In the genomic region with DNA sequence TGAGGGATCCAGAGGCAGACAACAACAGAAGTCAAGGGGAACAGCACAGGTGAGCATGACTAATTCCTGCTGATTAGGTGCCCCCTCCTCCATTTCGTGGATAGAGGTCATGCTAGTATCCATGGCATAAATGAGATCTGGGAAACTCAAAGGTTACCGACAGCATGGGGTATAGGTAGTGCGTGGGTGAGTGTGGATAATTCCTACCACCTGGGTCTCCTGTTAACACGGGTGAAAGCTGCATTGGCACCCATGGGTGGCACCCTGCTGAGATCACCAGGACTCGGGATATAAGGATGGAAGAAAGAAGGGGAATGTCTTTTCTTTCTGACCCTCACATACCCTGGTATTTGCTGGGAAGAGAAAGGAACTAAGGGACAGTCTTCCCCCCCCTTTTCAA, we compare ENCODE assay signal across 1 cellular context.
TF ChIP-seq lines count a peak whose summit lies in the region.

No MANE protein-coding gene starts in this region.

TF ChIP-seq in K562, 482 proteins besides CTCF, POLR2A, EP300 and RAD21 (continued from another document and continues in another):
- TF ChIP-seq, protein P1, sequence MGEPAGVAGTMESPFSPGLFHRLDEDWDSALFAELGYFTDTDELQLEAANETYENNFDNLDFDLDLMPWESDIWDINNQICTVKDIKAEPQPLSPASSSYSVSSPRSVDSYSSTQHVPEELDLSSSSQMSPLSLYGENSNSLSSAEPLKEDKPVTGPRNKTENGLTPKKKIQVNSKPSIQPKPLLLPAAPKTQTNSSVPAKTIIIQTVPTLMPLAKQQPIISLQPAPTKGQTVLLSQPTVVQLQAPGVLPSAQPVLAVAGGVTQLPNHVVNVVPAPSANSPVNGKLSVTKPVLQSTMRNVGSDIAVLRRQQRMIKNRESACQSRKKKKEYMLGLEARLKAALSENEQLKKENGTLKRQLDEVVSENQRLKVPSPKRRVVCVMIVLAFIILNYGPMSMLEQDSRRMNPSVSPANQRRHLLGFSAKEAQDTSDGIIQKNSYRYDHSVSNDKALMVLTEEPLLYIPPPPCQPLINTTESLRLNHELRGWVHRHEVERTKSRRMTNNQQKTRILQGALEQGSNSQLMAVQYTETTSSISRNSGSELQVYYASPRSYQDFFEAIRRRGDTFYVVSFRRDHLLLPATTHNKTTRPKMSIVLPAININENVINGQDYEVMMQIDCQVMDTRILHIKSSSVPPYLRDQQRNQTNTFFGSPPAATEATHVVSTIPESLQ (CRISPR knock-in tag; IDR thresholded peaks at IDR 0.05): no peak
- TF ChIP-seq SMARCA5 (IDR thresholded peaks at IDR 0.05): no peak
- TF ChIP-seq ZNF77 (CRISPR knock-in tag; IDR thresholded peaks at IDR 0.05): no peak
- TF ChIP-seq MBD2 (IDR thresholded peaks at IDR 0.05; ENCODE audit: borderline replicate concordance, low read depth): no peak
- 0 out of 2 replicates have a peak, but pooled peaks have one; percentile 42 for TF ChIP-seq ZEB2 (IDR thresholded peaks at IDR 0.05)
- TF ChIP-seq, protein P2, sequence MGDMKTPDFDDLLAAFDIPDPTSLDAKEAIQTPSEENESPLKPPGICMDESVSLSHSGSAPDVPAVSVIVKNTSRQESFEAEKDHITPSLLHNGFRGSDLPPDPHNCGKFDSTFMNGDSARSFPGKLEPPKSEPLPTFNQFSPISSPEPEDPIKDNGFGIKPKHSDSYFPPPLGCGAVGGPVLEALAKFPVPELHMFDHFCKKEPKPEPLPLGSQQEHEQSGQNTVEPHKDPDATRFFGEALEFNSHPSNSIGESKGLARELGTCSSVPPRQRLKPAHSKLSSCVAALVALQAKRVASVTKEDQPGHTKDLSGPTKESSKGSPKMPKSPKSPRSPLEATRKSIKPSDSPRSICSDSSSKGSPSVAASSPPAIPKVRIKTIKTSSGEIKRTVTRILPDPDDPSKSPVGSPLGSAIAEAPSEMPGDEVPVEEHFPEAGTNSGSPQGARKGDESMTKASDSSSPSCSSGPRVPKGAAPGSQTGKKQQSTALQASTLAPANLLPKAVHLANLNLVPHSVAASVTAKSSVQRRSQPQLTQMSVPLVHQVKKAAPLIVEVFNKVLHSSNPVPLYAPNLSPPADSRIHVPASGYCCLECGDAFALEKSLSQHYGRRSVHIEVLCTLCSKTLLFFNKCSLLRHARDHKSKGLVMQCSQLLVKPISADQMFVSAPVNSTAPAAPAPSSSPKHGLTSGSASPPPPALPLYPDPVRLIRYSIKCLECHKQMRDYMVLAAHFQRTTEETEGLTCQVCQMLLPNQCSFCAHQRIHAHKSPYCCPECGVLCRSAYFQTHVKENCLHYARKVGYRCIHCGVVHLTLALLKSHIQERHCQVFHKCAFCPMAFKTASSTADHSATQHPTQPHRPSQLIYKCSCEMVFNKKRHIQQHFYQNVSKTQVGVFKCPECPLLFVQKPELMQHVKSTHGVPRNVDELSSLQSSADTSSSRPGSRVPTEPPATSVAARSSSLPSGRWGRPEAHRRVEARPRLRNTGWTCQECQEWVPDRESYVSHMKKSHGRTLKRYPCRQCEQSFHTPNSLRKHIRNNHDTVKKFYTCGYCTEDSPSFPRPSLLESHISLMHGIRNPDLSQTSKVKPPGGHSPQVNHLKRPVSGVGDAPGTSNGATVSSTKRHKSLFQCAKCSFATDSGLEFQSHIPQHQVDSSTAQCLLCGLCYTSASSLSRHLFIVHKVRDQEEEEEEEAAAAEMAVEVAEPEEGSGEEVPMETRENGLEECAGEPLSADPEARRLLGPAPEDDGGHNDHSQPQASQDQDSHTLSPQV (IDR thresholded peaks at IDR 0.05): no peak
- TF ChIP-seq RFX7 (CRISPR knock-in tag; IDR thresholded peaks at IDR 0.05): no peak
- TF ChIP-seq ZNF707 (CRISPR knock-in tag; conservative IDR thresholded peaks at IDR 0.05): no peak
- no peak for TF ChIP-seq ZNF41 (CRISPR knock-in tag; conservative IDR thresholded peaks at IDR 0.05)
- TF ChIP-seq CCAR2 (IDR thresholded peaks at IDR 0.05; ENCODE audit: low read depth, low read length): no peak
- TF ChIP-seq HEY1 (CRISPR knock-in tag; IDR thresholded peaks at IDR 0.05; ENCODE audit: borderline replicate concordance): no peak
- no peak for TF ChIP-seq ZNF143 (CRISPR knock-in tag; IDR thresholded peaks at IDR 0.05)
- TF ChIP-seq XRCC3 (IDR thresholded peaks at IDR 0.05): peak; percentile 73; the same call in 1 of the 2 replicates
- TF ChIP-seq, protein P3, sequence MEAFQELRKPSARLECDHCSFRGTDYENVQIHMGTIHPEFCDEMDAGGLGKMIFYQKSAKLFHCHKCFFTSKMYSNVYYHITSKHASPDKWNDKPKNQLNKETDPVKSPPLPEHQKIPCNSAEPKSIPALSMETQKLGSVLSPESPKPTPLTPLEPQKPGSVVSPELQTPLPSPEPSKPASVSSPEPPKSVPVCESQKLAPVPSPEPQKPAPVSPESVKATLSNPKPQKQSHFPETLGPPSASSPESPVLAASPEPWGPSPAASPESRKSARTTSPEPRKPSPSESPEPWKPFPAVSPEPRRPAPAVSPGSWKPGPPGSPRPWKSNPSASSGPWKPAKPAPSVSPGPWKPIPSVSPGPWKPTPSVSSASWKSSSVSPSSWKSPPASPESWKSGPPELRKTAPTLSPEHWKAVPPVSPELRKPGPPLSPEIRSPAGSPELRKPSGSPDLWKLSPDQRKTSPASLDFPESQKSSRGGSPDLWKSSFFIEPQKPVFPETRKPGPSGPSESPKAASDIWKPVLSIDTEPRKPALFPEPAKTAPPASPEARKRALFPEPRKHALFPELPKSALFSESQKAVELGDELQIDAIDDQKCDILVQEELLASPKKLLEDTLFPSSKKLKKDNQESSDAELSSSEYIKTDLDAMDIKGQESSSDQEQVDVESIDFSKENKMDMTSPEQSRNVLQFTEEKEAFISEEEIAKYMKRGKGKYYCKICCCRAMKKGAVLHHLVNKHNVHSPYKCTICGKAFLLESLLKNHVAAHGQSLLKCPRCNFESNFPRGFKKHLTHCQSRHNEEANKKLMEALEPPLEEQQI (IDR thresholded peaks at IDR 0.05): peak; percentile 62; the same call in 1 of the 2 replicates
- TF ChIP-seq ZNF561 (CRISPR knock-in tag; conservative IDR thresholded peaks at IDR 0.05): no peak
- TF ChIP-seq SRF (CRISPR knock-in tag; IDR thresholded peaks at IDR 0.05): no peak
- peak; percentile 46 for TF ChIP-seq ZFP36 (IDR thresholded peaks at IDR 0.05; ENCODE audit: low read depth, low read length, partially characterized antibody)
- peak; percentile 6 to 74; a peak in 1 of 4 replicates for TF ChIP-seq TRIM24 (IDR thresholded peaks at IDR 0.05)
- no peak for TF ChIP-seq FOSL1 (tag; conservative IDR thresholded peaks at IDR 0.05)
- TF ChIP-seq HIVEP1 (CRISPR knock-in tag; IDR thresholded peaks at IDR 0.05): no peak
- TF ChIP-seq, protein P4, sequence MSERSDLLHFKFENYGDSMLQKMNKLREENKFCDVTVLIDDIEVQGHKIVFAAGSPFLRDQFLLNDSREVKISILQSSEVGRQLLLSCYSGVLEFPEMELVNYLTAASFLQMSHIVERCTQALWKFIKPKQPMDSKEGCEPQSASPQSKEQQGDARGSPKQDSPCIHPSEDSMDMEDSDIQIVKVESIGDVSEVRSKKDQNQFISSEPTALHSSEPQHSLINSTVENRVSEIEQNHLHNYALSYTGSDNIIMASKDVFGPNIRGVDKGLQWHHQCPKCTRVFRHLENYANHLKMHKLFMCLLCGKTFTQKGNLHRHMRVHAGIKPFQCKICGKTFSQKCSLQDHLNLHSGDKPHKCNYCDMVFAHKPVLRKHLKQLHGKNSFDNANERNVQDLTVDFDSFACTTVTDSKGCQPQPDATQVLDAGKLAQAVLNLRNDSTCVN (CRISPR knock-in tag; IDR thresholded peaks at IDR 0.05): no peak
- TF ChIP-seq GATAD2A (IDR thresholded peaks at IDR 0.05): no peak
- TF ChIP-seq, protein P5, sequence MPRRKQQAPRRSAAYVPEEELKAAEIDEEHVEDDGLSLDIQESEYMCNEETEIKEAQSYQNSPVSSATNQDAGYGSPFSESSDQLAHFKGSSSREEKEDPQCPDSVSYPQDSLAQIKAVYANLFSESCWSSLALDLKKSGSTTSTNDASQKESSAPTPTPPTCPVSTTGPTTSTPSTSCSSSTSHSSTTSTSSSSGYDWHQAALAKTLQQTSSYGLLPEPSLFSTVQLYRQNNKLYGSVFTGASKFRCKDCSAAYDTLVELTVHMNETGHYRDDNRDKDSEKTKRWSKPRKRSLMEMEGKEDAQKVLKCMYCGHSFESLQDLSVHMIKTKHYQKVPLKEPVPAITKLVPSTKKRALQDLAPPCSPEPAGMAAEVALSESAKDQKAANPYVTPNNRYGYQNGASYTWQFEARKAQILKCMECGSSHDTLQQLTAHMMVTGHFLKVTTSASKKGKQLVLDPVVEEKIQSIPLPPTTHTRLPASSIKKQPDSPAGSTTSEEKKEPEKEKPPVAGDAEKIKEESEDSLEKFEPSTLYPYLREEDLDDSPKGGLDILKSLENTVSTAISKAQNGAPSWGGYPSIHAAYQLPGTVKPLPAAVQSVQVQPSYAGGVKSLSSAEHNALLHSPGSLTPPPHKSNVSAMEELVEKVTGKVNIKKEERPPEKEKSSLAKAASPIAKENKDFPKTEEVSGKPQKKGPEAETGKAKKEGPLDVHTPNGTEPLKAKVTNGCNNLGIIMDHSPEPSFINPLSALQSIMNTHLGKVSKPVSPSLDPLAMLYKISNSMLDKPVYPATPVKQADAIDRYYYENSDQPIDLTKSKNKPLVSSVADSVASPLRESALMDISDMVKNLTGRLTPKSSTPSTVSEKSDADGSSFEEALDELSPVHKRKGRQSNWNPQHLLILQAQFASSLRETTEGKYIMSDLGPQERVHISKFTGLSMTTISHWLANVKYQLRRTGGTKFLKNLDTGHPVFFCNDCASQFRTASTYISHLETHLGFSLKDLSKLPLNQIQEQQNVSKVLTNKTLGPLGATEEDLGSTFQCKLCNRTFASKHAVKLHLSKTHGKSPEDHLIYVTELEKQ (CRISPR knock-in tag; IDR thresholded peaks at IDR 0.05): no peak
- TF ChIP-seq XRCC5 (IDR thresholded peaks at IDR 0.05; ENCODE audit: low read depth, low read length): no peak
- no peak for TF ChIP-seq OTX1 (CRISPR knock-in tag; IDR thresholded peaks at IDR 0.05)
- no peak for TF ChIP-seq PTBP1 (IDR thresholded peaks at IDR 0.05; ENCODE audit: low read depth, low read length)
- TF ChIP-seq, protein P6, sequence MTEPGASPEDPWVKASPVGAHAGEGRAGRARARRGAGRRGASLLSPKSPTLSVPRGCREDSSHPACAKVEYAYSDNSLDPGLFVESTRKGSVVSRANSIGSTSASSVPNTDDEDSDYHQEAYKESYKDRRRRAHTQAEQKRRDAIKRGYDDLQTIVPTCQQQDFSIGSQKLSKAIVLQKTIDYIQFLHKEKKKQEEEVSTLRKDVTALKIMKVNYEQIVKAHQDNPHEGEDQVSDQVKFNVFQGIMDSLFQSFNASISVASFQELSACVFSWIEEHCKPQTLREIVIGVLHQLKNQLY (CRISPR knock-in tag; conservative IDR thresholded peaks at IDR 0.05): no peak
- TF ChIP-seq RBM25 (IDR thresholded peaks at IDR 0.05; ENCODE audit: low read depth, low read length, severe bottlenecking): no peak
- TF ChIP-seq, protein P7, sequence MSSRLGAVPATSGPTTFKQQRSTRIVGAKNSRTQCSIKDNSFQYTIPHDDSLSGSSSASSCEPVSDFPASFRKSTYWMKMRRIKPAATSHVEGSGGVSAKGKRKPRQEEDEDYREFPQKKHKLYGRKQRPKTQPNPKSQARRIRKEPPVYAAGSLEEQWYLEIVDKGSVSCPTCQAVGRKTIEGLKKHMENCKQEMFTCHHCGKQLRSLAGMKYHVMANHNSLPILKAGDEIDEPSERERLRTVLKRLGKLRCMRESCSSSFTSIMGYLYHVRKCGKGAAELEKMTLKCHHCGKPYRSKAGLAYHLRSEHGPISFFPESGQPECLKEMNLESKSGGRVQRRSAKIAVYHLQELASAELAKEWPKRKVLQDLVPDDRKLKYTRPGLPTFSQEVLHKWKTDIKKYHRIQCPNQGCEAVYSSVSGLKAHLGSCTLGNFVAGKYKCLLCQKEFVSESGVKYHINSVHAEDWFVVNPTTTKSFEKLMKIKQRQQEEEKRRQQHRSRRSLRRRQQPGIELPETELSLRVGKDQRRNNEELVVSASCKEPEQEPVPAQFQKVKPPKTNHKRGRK (tag; IDR thresholded peaks at IDR 0.05): no peak
- TF ChIP-seq KDM5B (IDR thresholded peaks at IDR 0.05; ENCODE audit: insufficient replicate concordance, low read depth, low read length): no peak
- TF ChIP-seq, protein P8, sequence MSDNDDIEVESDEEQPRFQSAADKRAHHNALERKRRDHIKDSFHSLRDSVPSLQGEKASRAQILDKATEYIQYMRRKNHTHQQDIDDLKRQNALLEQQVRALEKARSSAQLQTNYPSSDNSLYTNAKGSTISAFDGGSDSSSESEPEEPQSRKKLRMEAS (CRISPR knock-in tag; IDR thresholded peaks at IDR 0.05): no peak
- TF ChIP-seq, protein P9, sequence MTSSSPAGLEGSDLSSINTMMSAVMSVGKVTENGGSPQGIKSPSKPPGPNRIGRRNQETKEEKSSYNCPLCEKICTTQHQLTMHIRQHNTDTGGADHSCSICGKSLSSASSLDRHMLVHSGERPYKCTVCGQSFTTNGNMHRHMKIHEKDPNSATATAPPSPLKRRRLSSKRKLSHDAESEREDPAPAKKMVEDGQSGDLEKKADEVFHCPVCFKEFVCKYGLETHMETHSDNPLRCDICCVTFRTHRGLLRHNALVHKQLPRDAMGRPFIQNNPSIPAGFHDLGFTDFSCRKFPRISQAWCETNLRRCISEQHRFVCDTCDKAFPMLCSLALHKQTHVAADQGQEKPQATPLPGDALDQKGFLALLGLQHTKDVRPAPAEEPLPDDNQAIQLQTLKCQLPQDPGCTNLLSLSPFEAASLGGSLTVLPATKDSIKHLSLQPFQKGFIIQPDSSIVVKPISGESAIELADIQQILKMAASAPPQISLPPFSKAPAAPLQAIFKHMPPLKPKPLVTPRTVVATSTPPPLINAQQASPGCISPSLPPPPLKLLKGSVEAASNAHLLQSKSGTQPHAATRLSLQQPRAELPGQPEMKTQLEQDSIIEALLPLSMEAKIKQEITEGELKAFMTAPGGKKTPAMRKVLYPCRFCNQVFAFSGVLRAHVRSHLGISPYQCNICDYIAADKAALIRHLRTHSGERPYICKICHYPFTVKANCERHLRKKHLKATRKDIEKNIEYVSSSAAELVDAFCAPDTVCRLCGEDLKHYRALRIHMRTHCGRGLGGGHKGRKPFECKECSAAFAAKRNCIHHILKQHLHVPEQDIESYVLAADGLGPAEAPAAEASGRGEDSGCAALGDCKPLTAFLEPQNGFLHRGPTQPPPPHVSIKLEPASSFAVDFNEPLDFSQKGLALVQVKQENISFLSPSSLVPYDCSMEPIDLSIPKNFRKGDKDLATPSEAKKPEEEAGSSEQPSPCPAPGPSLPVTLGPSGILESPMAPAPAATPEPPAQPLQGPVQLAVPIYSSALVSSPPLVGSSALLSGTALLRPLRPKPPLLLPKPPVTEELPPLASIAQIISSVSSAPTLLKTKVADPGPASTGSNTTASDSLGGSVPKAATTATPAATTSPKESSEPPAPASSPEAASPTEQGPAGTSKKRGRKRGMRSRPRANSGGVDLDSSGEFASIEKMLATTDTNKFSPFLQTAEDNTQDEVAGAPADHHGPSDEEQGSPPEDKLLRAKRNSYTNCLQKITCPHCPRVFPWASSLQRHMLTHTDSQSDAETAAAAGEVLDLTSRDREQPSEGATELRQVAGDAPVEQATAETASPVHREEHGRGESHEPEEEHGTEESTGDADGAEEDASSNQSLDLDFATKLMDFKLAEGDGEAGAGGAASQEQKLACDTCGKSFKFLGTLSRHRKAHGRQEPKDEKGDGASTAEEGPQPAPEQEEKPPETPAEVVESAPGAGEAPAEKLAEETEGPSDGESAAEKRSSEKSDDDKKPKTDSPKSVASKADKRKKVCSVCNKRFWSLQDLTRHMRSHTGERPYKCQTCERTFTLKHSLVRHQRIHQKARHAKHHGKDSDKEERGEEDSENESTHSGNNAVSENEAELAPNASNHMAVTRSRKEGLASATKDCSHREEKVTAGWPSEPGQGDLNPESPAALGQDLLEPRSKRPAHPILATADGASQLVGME (CRISPR knock-in tag; IDR thresholded peaks at IDR 0.05): no peak
- no peak for TF ChIP-seq HMG20B (CRISPR knock-in tag; IDR thresholded peaks at IDR 0.05)
- no peak for TF ChIP-seq TCF7L2 (IDR thresholded peaks at IDR 0.05; ENCODE audit: low read depth, low read length)
- no peak for TF ChIP-seq SMAD1 (IDR thresholded peaks at IDR 0.05; ENCODE audit: low read depth, low read length, partially characterized antibody)
- TF ChIP-seq ZNF121 (CRISPR knock-in tag; conservative IDR thresholded peaks at IDR 0.05): no peak
- no peak for TF ChIP-seq SAFB2 (IDR thresholded peaks at IDR 0.05; ENCODE audit: borderline replicate concordance, low read depth, low read length, severe bottlenecking)
